ENCODE assay signal across 36 cellular contexts in genomic region chr16:80556481-80556880, GRCh38. TPM values are rescaled to one million over a fixed set of nuclear protein-coding genes. Genes with fewer than 3 reads are reported as not detected.
"Had no signal": no experiment of that assay in that cellular context is flagged by ENCODE, and none has a peak within 500 bp of the region (broad histone marks: within the 10 kb centered on the region; RNA-seq: fewer than 3 reads in every experiment).

No MANE protein-coding gene starts in this region.

- H3K27ac ChIP-seq: KMS-11, PC-9, RWPE1, SJCRH30, SK-N-MC had no signal

- DNase-seq: Karpas-422, KBM-7, MM.1S, MV-4-11, NCI-H1092, NCI-H1105, NCI-H1417 treated with DMSO at 0.1 percent for 48 hours, NCI-H1436 treated with DMSO at 0.1 percent for 48 hours, NCI-H1694 treated with DMSO at 0.1 percent for 48 hours, NCI-H187 treated with DMSO at 0.1 percent for 48 hours, NCI-H2029, NCI-H2081, NCI-H2171, NCI-H226, NCI-H446 treated with DMSO at 0.1 percent for 48 hours, NCI-H510A, NCI-H524, NCI-H526, NCI-H69, NCI-H748 treated with DMSO at 0.1 percent for 48 hours, NCI-H82, PC-9, SHP77, SIG-M5, SJCRH30 had no signal

- H3K4me1 ChIP-seq: SJCRH30 had no signal

- H3K4me3 ChIP-seq: PC-9, SJCRH30, SK-N-MC had no signal

- H3K9me3 ChIP-seq: SJCRH30 had no signal

- H3K36me3 ChIP-seq: SJCRH30 had no signal

- H3K27me3 ChIP-seq: SJCRH30 had no signal

- ATAC-seq: Panc1, Right ventricle myocardium inferior, SK-N-SH treated with all-trans-retinoic acid at 6 μM for 48 hours had no signal

RNA-seq across cellular contexts. Expression of gene DYNLRB2, which starts 15.7 kb away (rescaled TPM):
- total RNA-seq: LHCN-M2, MCF 10A, OCI-LY7, PC-9, Right ventricle myocardium inferior, RPMI7951, SJCRH30, SK-MEL-5 had no signal
